Comparison of ENCODE assay signal across 8 cellular contexts in the genomic region with DNA sequence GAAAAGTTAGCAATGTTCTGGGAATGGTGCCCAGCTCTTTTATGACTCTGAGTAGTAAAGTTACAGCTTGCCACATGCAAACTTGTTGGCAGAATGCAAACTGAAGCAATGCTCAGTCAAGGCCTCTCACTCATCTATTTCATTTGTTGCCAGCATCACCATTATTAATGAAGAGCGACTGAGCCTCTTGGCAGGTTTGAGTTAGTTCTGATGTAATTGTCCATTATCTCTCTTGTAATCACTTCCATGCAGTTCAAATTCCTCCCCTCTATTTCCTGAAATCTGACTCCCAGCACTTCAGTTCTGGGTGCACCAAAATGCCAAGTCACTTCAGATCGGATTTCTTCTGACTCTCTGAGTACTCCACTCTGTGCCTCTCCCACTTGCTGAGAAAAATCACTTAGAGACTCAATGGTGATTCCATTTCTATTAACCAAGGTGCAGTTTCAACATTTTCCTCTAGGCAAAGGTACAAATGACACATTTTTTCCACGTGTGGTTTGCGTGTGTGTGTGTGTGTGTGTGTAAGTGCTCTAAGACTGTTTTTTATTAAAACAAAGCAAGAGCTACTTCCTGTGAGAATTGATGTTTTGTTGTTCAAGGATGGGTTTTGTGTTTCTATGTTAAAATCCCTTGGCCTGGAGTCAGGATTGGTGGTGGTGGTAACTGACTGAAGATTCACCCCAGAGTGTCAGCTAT.
A peak's percentile ranks its signal among the peaks of the same experiment; 100 is the strongest.
DNase-seq lines count a peak whose midpoint lies in the region; ATAC-seq, FAIRE-seq and TF ChIP-seq lines count a peak whose summit lies in the region.

No MANE protein-coding gene starts in this region.

- peaks cover 12% of the 10 kb centered on the region for H3K4me1 ChIP-seq in keratinocyte (ENCODE audit: control insufficient read depth, extremely low read depth, insufficient read depth, low read length)
- H3K4me1 ChIP-seq in Peyer's patch = no peaks in the 10 kb centered on the region

- H3K36me3 ChIP-seq in keratinocyte (ENCODE audit: control insufficient read depth in 2 of 2, extremely low read depth in 1 of 2, insufficient read depth in 2 of 2, low read length in 2 of 2) (no peaks in the 10 kb centered on the region), Peyer's patch (no peaks in the 10 kb centered on the region)

- H3K36me3 Mint-ChIP-seq in stimulated activated naive CD8-positive, alpha-beta T cell treated with anti-CD3 and anti-CD28 coated beads, Interleukin-15, Interleukin-2, amounts not matched to agents 100 ng/mL and 50 ng/mL, for 24 hours (ENCODE audit: low read depth) = no peaks in the 10 kb centered on the region
- peaks cover 4% of the 10 kb centered on the region for H3K36me3 Mint-ChIP-seq in activated naive CD8-positive, alpha-beta T cell treated with anti-CD3 and anti-CD28 coated beads, Interleukin-2, amount 50 U/mL, for 24 hours (ENCODE audit: low read depth)

- H3K4me1 Mint-ChIP-seq in stimulated activated naive CD8-positive, alpha-beta T cell treated with anti-CD3 and anti-CD28 coated beads, Interleukin-15, Interleukin-2, amounts not matched to agents 100 ng/mL and 50 ng/mL, for 24 hours (ENCODE audit: low read depth) = peaks cover 39% of the 10 kb centered on the region
- peaks cover 47% of the 10 kb centered on the region for H3K4me1 Mint-ChIP-seq in activated naive CD8-positive, alpha-beta T cell treated with anti-CD3 and anti-CD28 coated beads, Interleukin-2, amount 50 U/mL, for 24 hours

- no peak overlapping the region for H3K9ac ChIP-seq in keratinocyte (ENCODE audit: control insufficient read depth, extremely low read depth, insufficient read depth, low read length)

- H3K27me3 Mint-ChIP-seq in stimulated activated naive CD8-positive, alpha-beta T cell treated with anti-CD3 and anti-CD28 coated beads, Interleukin-15, Interleukin-2, amounts not matched to agents 100 ng/mL and 50 ng/mL, for 24 hours = peaks cover 61% of the 10 kb centered on the region
- H3K27me3 Mint-ChIP-seq in activated naive CD8-positive, alpha-beta T cell treated with anti-CD3 and anti-CD28 coated beads, Interleukin-2, amount 50 U/mL, for 24 hours = peaks cover 35% of the 10 kb centered on the region

- H3K4me3 ChIP-seq in keratinocyte (ENCODE audit: control insufficient read depth in 2 of 3, extremely low read depth in 1 of 3, insufficient read depth in 2 of 3, low read depth in 1 of 3, low read length in 3 of 3) (no peak overlapping the region), Peyer's patch (no peak overlapping the region)

- H3K9me3 ChIP-seq in keratinocyte (ENCODE audit: control insufficient read depth, low read depth, low read length) (no peaks in the 10 kb centered on the region), Peyer's patch (no peaks in the 10 kb centered on the region)

- dilution Hi-C loops in keratinocyte (cut with MboI; ENCODE audit: extremely low pct_ligation_motif_present, low sequenced_read_pairs) = no loop called here

- H3K27ac ChIP-seq in keratinocyte (ENCODE audit: control insufficient read depth, insufficient read depth, low read length) (peak overlapping the region; percentile 47), Peyer's patch (no peak overlapping the region)

- H3K27me3 ChIP-seq in keratinocyte (ENCODE audit: control insufficient read depth, extremely low read depth, insufficient read depth, low read length) = peaks cover 3% of the 10 kb centered on the region
- no peaks in the 10 kb centered on the region for H3K27me3 ChIP-seq in Peyer's patch

- no peak for TF ChIP-seq CTCF in keratinocyte (optimal IDR thresholded peaks at IDR 0.05 in 1 of 3, IDR thresholded peaks at IDR 0.05 in 1 of 3, conservative IDR thresholded peaks at IDR 0.05 in 1 of 3; ENCODE audit: extremely low read depth in 1 of 3, insufficient read depth in 2 of 3, low read length in 3 of 3)
- no peak for TF ChIP-seq CTCF in Peyer's patch (IDR thresholded peaks at IDR 0.05)

- no peak for ATAC-seq in stimulated activated naive CD8-positive, alpha-beta T cell treated with anti-CD3 and anti-CD28 coated beads, Interleukin-15, Interleukin-2, amounts not matched to agents 100 U/mL and 50 U/mL, for 24 hours
- no peak for ATAC-seq in activated naive CD8-positive, alpha-beta T cell treated with anti-CD3 and anti-CD28 coated beads, Interleukin-2, amount 50 U/mL, for 24 hours
- ATAC-seq in HG02973 (IDR thresholded peaks at IDR 0.05; ENCODE audit: unreplicated experiment) = no peak
- ATAC-seq in HG03378 (IDR thresholded peaks at IDR 0.05; ENCODE audit: unreplicated experiment) = no peak

- H3K27ac Mint-ChIP-seq in stimulated activated naive CD8-positive, alpha-beta T cell treated with anti-CD3 and anti-CD28 coated beads, Interleukin-15, Interleukin-2, amounts not matched to agents 100 ng/mL and 50 ng/mL, for 24 hours = peak overlapping the region; percentile 74
- peak overlapping the region; percentile 67 for H3K27ac Mint-ChIP-seq in activated naive CD8-positive, alpha-beta T cell treated with anti-CD3 and anti-CD28 coated beads, Interleukin-2, amount 50 U/mL, for 24 hours

- H2AFZ ChIP-seq in keratinocyte (ENCODE audit: control insufficient read depth, low read length) = peak overlapping the region; percentile 60

- H3K79me2 ChIP-seq in keratinocyte (ENCODE audit: control insufficient read depth, insufficient read depth, low read length) = no peaks in the 10 kb centered on the region

- H3K4me2 ChIP-seq in keratinocyte (ENCODE audit: control insufficient read depth, extremely low read depth, insufficient read depth, low read depth, low read length) = peak overlapping the region; percentile 50

- FAIRE-seq in keratinocyte (lab: Jason Lieb, UNC) = peak; percentile 73

- peak overlapping the region; percentile 12 for H3K4me3 Mint-ChIP-seq in stimulated activated naive CD8-positive, alpha-beta T cell treated with anti-CD3 and anti-CD28 coated beads, Interleukin-15, Interleukin-2, amounts not matched to agents 100 ng/mL and 50 ng/mL, for 24 hours
- no peak overlapping the region for H3K4me3 Mint-ChIP-seq in activated naive CD8-positive, alpha-beta T cell treated with anti-CD3 and anti-CD28 coated beads, Interleukin-2, amount 50 U/mL, for 24 hours

- no peaks in the 10 kb centered on the region for H4K20me1 ChIP-seq in keratinocyte (ENCODE audit: control insufficient read depth, extremely low read depth, insufficient read depth, low read length)

- no peak for TF ChIP-seq POLR2A in Peyer's patch (IDR thresholded peaks at IDR 0.05)

- H3K9me3 Mint-ChIP-seq in stimulated activated naive CD8-positive, alpha-beta T cell treated with anti-CD3 and anti-CD28 coated beads, Interleukin-15, Interleukin-2, amounts not matched to agents 100 ng/mL and 50 ng/mL, for 24 hours = no peaks in the 10 kb centered on the region
- H3K9me3 Mint-ChIP-seq in activated naive CD8-positive, alpha-beta T cell treated with anti-CD3 and anti-CD28 coated beads, Interleukin-2, amount 50 U/mL, for 24 hours = peaks cover 6% of the 10 kb centered on the region

- H3K9me1 ChIP-seq in keratinocyte (ENCODE audit: control insufficient read depth, extremely low read depth, insufficient read depth, low read length) = no peaks in the 10 kb centered on the region

- DNase-seq in stimulated activated naive CD8-positive, alpha-beta T cell treated with anti-CD3 and anti-CD28 coated beads, Interleukin-15, Interleukin-2, amounts not matched to agents 100 U/mL and 50 U/mL, for 24 hours = no peak
- DNase-seq in activated naive CD8-positive, alpha-beta T cell treated with anti-CD3 and anti-CD28 coated beads, Interleukin-2, amount 50 U/mL, for 24 hours = no peak
- DNase-seq in keratinocyte (ENCODE audit: low read depth, low spot score) (no peak), Peyer's patch (no peak), NCI-H2227 treated with DMSO at 0.1 percent for 48 hours (lab: John Stamatoyannopoulos, UW) (no peak)
